In the genomic region with DNA sequence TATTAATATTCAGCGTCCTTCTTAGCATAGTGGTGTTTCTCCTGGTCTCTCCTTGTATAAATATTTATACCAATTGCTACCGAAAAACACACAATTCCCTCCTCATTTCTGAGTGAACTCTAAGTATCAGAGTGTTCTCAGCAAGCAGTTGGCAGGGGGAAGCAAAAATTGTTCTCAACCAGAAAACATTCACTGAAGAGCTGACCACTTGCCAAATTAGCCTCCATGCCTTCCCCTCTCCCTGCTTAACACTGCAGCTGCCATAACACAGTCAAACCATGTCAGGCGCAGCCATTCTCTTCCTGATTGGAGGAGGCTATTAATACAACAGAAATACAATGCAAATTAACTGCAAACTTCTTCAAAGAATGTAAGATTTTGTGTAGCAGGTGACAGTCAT, we compare ENCODE assay signal across 17 cellular contexts.
DNase-seq lines count a peak whose midpoint lies in the region; ATAC-seq and TF ChIP-seq lines count a peak whose summit lies in the region.
"Had no signal": no experiment of that assay in that cellular context is flagged by ENCODE, and none has a peak within 500 bp of the region (broad histone marks: within the 10 kb centered on the region; RNA-seq: fewer than 3 reads in every experiment).

No MANE protein-coding gene starts in this region.

- ATAC-seq in right cardiac atrium = peak; percentile 55 to 80
- ATAC-seq in left lung = no peak
- ATAC-seq: A549 had no signal

- 56% methylated on average over 3 of the region's 3 CpGs for WGBS in right cardiac atrium
- WGBS in sigmoid colon, 2 donors = 80 to 90% methylated on average over 3 of the region's 3 CpGs

- no peak for TF ChIP-seq EP300 in sigmoid colon (IDR thresholded peaks at IDR 0.05)

- no peak for TF ChIP-seq POLR2A in sigmoid colon (IDR thresholded peaks at IDR 0.05)

- H3K9me3 ChIP-seq in right cardiac atrium (ENCODE audit: control insufficient read depth, low read length) (no peaks in the 10 kb centered on the region), sigmoid colon (no peaks in the 10 kb centered on the region), left lung (no peaks in the 10 kb centered on the region)
- H3K9me3 ChIP-seq: A549 had no signal

- H3K4me1 ChIP-seq in right cardiac atrium (ENCODE audit: control insufficient read depth, insufficient read depth, low read length) (peaks cover 3% of the 10 kb centered on the region), sigmoid colon (peaks cover 0 to 80% (median 56%) of the 10 kb centered on the region in 4 donors), left lung (no peaks in the 10 kb centered on the region)

- no peak overlapping the region for H3K27ac ChIP-seq in right cardiac atrium (ENCODE audit: low read length)
- H3K27ac ChIP-seq in sigmoid colon = peak overlapping the region; percentile 91 to 98 (median 95)
- no peak overlapping the region for H3K27ac ChIP-seq in left lung
- H3K27ac ChIP-seq: A549, epithelial cell of prostate, HL-60, PC-9 had no signal

- DNase-seq in AG10803 (ENCODE audit: low read depth) (peak; percentile 58), astrocyte of the spinal cord (ENCODE audit: low read depth, low spot score) (peak; percentile 42), right cardiac atrium (no peak), sigmoid colon (no peak), left lung (no peak), SKM-1 (lab: John Stamatoyannopoulos, UW; ENCODE audit: unreplicated experiment) (no peak), NCI-H226 (no peak)
- DNase-seq in activated naive CD4-positive, alpha-beta T cell treated with anti-CD3 and anti-CD28 coated beads, Interleukin-2, amount 50 U/mL, for 16 hours = no peak
- DNase-seq: activated CD4-positive, alpha-beta T cell treated with anti-CD3 and anti-CD28 coated beads for 48 hours; aorta; dermis blood vessel endothelial cell; NCI-H748 treated with DMSO at 0.1 percent for 48 hours; nucleus accumbens; PC-9 had no signal

- TF ChIP-seq CTCF in AG10803 (conservative IDR thresholded peaks at IDR 0.05; ENCODE audit: low read length) (no peak), astrocyte of the spinal cord (IDR thresholded peaks at IDR 0.05; ENCODE audit: low read depth, low read length) (no peak), sigmoid colon (IDR thresholded peaks at IDR 0.05) (no peak), left lung (IDR thresholded peaks at IDR 0.05) (no peak)

- intact Hi-C loops in right cardiac atrium (cut with DNase I) = no loop called here
- intact Hi-C loops in sigmoid colon (cut with DNase I) = no loop called here
- intact Hi-C loops in left lung (cut with DNase I) = no loop called here

- in situ Hi-C loops in astrocyte of the spinal cord (cut with HindIII; ENCODE audit: low sequenced_read_pairs) = no loop called here

- H3K4me3 ChIP-seq in AG10803 (ENCODE audit: low read length) (no peak overlapping the region), astrocyte of the spinal cord (ENCODE audit: low read depth, low read length) (no peak overlapping the region), right cardiac atrium (ENCODE audit: low read length) (no peak overlapping the region), sigmoid colon (no peak overlapping the region), left lung (no peak overlapping the region)
- H3K4me3 ChIP-seq: A549, PC-9 had no signal

- H3K27me3 ChIP-seq in right cardiac atrium (ENCODE audit: control insufficient read depth, insufficient read depth) = no peaks in the 10 kb centered on the region
- no peaks in the 10 kb centered on the region for H3K27me3 ChIP-seq in sigmoid colon
- H3K27me3 ChIP-seq in left lung = no peaks in the 10 kb centered on the region

- H3K36me3 ChIP-seq in sigmoid colon (no peaks in the 10 kb centered on the region), left lung (no peaks in the 10 kb centered on the region)

Comparison
In these comparisons a context has a peak if more than half of its experiments do, and no peak if none do; other contexts are left out.
1. DNase-seq: peak in AG10803 (single experiment) and astrocyte of the spinal cord (single experiment); none in right cardiac atrium (0 of 3), sigmoid colon (single experiment), left lung (0 of 2), SKM-1 (single experiment), activated naive CD4-positive, alpha-beta T cell treated with anti-CD3 and anti-CD28 coated beads, Interleukin-2, amount 50 U/mL, for 16 hours (single experiment) and NCI-H226 (single experiment).
2. H3K27ac ChIP-seq: peak in sigmoid colon (4 of 4); none in right cardiac atrium (single experiment) and left lung (0 of 2).